ENCODE assay signal across 11 cellular contexts in the genomic region with DNA sequence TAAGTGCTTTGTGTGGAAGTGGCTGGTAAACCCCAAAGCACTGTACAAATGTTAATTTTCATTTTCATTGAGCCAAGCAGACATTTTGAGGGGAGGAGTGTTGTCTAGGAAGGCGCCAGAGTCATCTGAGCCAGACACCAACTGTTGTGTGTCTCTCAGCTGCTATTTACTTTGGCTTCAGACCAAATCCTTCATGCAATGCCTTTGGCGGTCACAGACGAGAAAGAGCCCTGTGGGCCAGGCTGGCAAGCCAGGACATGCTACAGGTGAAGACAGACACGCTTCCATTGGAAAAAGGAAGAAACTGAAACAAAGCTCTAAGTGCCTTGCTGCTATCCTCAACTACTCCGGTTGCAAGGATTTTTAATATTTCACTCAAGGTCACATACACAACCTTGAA.
DNase-seq lines count a peak whose midpoint lies in the region; TF ChIP-seq lines count a peak whose summit lies in the region.
"Had no signal": no experiment of that assay in that cellular context is flagged by ENCODE, and none has a peak within 500 bp of the region (broad histone marks: within the 10 kb centered on the region; RNA-seq: fewer than 3 reads in every experiment).

No MANE protein-coding gene starts in this region.

- no peak overlapping the region for H3K27ac ChIP-seq in caudate nucleus (ENCODE audit: low read depth, low read length)

- intact Hi-C loops in posterior cingulate gyrus (cut with DNase I), result no loop called here

- TF ChIP-seq CTCF in GM10248 (IDR thresholded peaks at IDR 0.05; ENCODE audit: control extremely low read depth, extremely low read depth, low read depth, missing control alignments), result no peak

- POLR2A ChIA-PET in GM10248 (lab: Yijun Ruan, JAX), result no interaction called here

- CTCF ChIA-PET in GM10248 (lab: Yijun Ruan, JAX), result no interaction called here

- DNase-seq in DMS153 treated with DMSO at 0.1 percent for 48 hours (lab: John Stamatoyannopoulos, UW; ENCODE audit: unreplicated experiment) (peak; percentile 98), NCI-H187 (lab: John Stamatoyannopoulos, UW) (peak; percentile 89 to 93), SHP77 treated with DMSO at 0.1 percent for 48 hours (lab: John Stamatoyannopoulos, UW) (peak; percentile 98), mucosa of gallbladder (ENCODE audit: low spot score) (peak; percentile 28), caudate nucleus (lab: John Stamatoyannopoulos, UW) (no peak), GM10248 (ENCODE audit: extremely low spot score) (no peak), HCEC 1CT (no peak), posterior cingulate gyrus (no peak)
- DNase-seq: activated CD4-positive, alpha-beta T cell treated with anti-CD3 and anti-CD28 coated beads, Interleukin-2, amount 50 U/mL, for 4 hours; endodermal cell; RPMI8226 had no signal

Comparison
In these comparisons a context has a peak if more than half of its experiments do, and no peak if none do; other contexts are left out.
1. DNase-seq: peak in DMS153 treated with DMSO at 0.1 percent for 48 hours (single experiment), NCI-H187 (2 of 2), SHP77 treated with DMSO at 0.1 percent for 48 hours (single experiment) and mucosa of gallbladder (single experiment); none in caudate nucleus (0 of 61), GM10248 (single experiment), HCEC 1CT (single experiment) and posterior cingulate gyrus (0 of 10).